ENCODE assay signal across 10 cellular contexts in genomic region chr11:78292109-78292803, GRCh38.
DNase-seq lines count a peak whose midpoint lies in the region; ATAC-seq and TF ChIP-seq lines count a peak whose summit lies in the region.
"Had no signal": no experiment of that assay in that cellular context is flagged by ENCODE, and none has a peak within 500 bp of the region (broad histone marks: within the 10 kb centered on the region; RNA-seq: fewer than 3 reads in every experiment).

No MANE protein-coding gene starts in this region.

- H3K4me3 ChIP-seq in gastrocnemius medialis = no peak overlapping the region
- H3K4me3 ChIP-seq: thoracic aorta had no signal

- H3K27me3 Mint-ChIP-seq in activated naive CD4-positive, alpha-beta T cell treated with anti-CD3 and anti-CD28 coated beads, Interleukin-2, amount 50 U/mL, for 24 hours = no peaks in the 10 kb centered on the region

- intact Hi-C loops in gastrocnemius medialis (cut with DNase I; ENCODE audit: low total_unique reads) = no loop called here

- H3K9me3 ChIP-seq in gastrocnemius medialis = no peaks in the 10 kb centered on the region

- peak overlapping the region in 3 of 4 donors; percentile 12 to 79 (median 35) for H3K27ac ChIP-seq in gastrocnemius medialis
- H3K27ac ChIP-seq: thoracic aorta had no signal

- peak; percentile 36 for DNase-seq in activated CD4-positive, alpha-beta T cell treated with anti-CD3 and anti-CD28 coated beads for 48 hours
- DNase-seq in activated CD4-positive, alpha-beta T cell treated with anti-CD3 and anti-CD28 coated beads, Interleukin-2, amount 50 U/mL, for 4 hours = no peak
- peak; percentile 92 to 95 for DNase-seq in NOMO-1 (lab: John Stamatoyannopoulos, UW; ENCODE audit: unreplicated experiment in 2 of 2)
- DNase-seq in gastrocnemius medialis = no peak
- no peak for DNase-seq in COLO668 (lab: John Stamatoyannopoulos, UW; ENCODE audit: unreplicated experiment)
- DNase-seq: DMS79 had no signal

- TF ChIP-seq CTCF in gastrocnemius medialis (IDR thresholded peaks at IDR 0.05 in 4 of 5, conservative IDR thresholded peaks at IDR 0.05 in 1 of 5) = no peak

- H3K27ac Mint-ChIP-seq in activated naive CD4-positive, alpha-beta T cell treated with anti-CD3 and anti-CD28 coated beads, Interleukin-2, amount 50 U/mL, for 24 hours = no peak overlapping the region

- H3K27me3 ChIP-seq in gastrocnemius medialis = no peaks in the 10 kb centered on the region

- no peaks in the 10 kb centered on the region for H3K36me3 ChIP-seq in gastrocnemius medialis
- H3K36me3 ChIP-seq: thoracic aorta had no signal

- H3K4me3 Mint-ChIP-seq in activated naive CD4-positive, alpha-beta T cell treated with anti-CD3 and anti-CD28 coated beads, Interleukin-2, amount 50 U/mL, for 24 hours = peak overlapping the region; percentile 17

- ATAC-seq in gastrocnemius medialis = peak in 1 of 2 donors; percentile 48
- ATAC-seq in GM19452 (IDR thresholded peaks at IDR 0.05; ENCODE audit: unreplicated experiment) = no peak
- ATAC-seq in HG03175 (IDR thresholded peaks at IDR 0.05; ENCODE audit: unreplicated experiment) = no peak

- H3K4me1 ChIP-seq in gastrocnemius medialis = peaks cover 10 to 11% of the 10 kb centered on the region in 2 donors

- H3K4me1 Mint-ChIP-seq in activated naive CD4-positive, alpha-beta T cell treated with anti-CD3 and anti-CD28 coated beads, Interleukin-2, amount 50 U/mL, for 24 hours = peaks cover 33% of the 10 kb centered on the region

- H3K36me3 Mint-ChIP-seq in activated naive CD4-positive, alpha-beta T cell treated with anti-CD3 and anti-CD28 coated beads, Interleukin-2, amount 50 U/mL, for 24 hours = peaks cover 2% of the 10 kb centered on the region

- peaks cover 4% of the 10 kb centered on the region for H3K9me3 Mint-ChIP-seq in activated naive CD4-positive, alpha-beta T cell treated with anti-CD3 and anti-CD28 coated beads, Interleukin-2, amount 50 U/mL, for 24 hours

- in situ Hi-C loops in gastrocnemius medialis (cut with MboI; ENCODE audit: low sequenced_read_pairs in 4 of 4) = no loop called here

- TF ChIP-seq POLR2A in gastrocnemius medialis (IDR thresholded peaks at IDR 0.05) = peak in 1 of 2 donors; percentile 26

Comparison
In these comparisons a context has a peak if more than half of its experiments do, and no peak if none do; other contexts are left out.
1. DNase-seq: peak in activated CD4-positive, alpha-beta T cell treated with anti-CD3 and anti-CD28 coated beads for 48 hours (single experiment) and NOMO-1 (2 of 2); none in activated CD4-positive, alpha-beta T cell treated with anti-CD3 and anti-CD28 coated beads, Interleukin-2, amount 50 U/mL, for 4 hours (0 of 2), gastrocnemius medialis (0 of 2) and COLO668 (single experiment).